ENCODE assay signal across 16 cellular contexts in genomic region chr14:65753061-65753460, GRCh38.
DNase-seq lines count a peak whose midpoint lies in the region; ATAC-seq, FAIRE-seq and TF ChIP-seq lines count a peak whose summit lies in the region.
"Had no signal": no experiment of that assay in that cellular context is flagged by ENCODE, and none has a peak within 500 bp of the region (broad histone marks: within the 10 kb centered on the region; RNA-seq: fewer than 3 reads in every experiment).

No MANE protein-coding gene starts in this region.

- H3K27ac ChIP-seq in duodenal mucosa (ENCODE audit: low read depth, low read length) (no peak overlapping the region), liver (ENCODE audit: low read depth in 1 of 2, low read length in 2 of 2) (no peak overlapping the region), small intestine (ENCODE audit: low read depth in 1 of 2, low read length in 1 of 2) (peak overlapping the region; percentile 14 to 68)
- H3K27ac ChIP-seq: BLaER1 treated with 17β-estradiol and CSF1 and Interleukin-3, amounts not matched to agents 10 nM and 100 nM; GM23248 had no signal

- H3K27me3 ChIP-seq in duodenal mucosa (ENCODE audit: control insufficient read depth in 1 of 2, insufficient read depth in 2 of 2, low read length in 2 of 2) (no peaks in the 10 kb centered on the region), liver (ENCODE audit: control insufficient read depth in 4 of 4, insufficient read depth in 4 of 4, low read length in 3 of 4) (peaks cover 0 to 2% (median 0%) of the 10 kb centered on the region in 4 donors), small intestine (ENCODE audit: control insufficient read depth in 2 of 2, insufficient read depth in 2 of 2, low read length in 2 of 2) (no peaks in the 10 kb centered on the region)
- H3K27me3 ChIP-seq: BLaER1 treated with 17β-estradiol and CSF1 and Interleukin-3, amounts not matched to agents 10 nM and 100 nM had no signal

- H3K9ac ChIP-seq in duodenal mucosa (ENCODE audit: low read depth in 1 of 2, low read length in 2 of 2) (no peak overlapping the region), liver (ENCODE audit: low read depth in 1 of 2, low read length in 2 of 2) (no peak overlapping the region)
- H3K9ac ChIP-seq: BLaER1 treated with 17β-estradiol and CSF1 and Interleukin-3, amounts not matched to agents 10 nM and 100 nM; GM23248 had no signal

- H3K27me3 Mint-ChIP-seq in activated naive CD4-positive, alpha-beta T cell treated with anti-CD3 and anti-CD28 coated beads, Interleukin-2, amount 10 ng/mL, durations not matched to agents 7 days and 5 days, result no peaks in the 10 kb centered on the region
- H3K27me3 Mint-ChIP-seq: CD4-positive, CD25-positive, alpha-beta regulatory T cell; IgD-negative memory B cell had no signal

- no peaks in the 10 kb centered on the region for H3K36me3 Mint-ChIP-seq in activated naive CD4-positive, alpha-beta T cell treated with anti-CD3 and anti-CD28 coated beads, Interleukin-2, amount 10 ng/mL, durations not matched to agents 7 days and 5 days
- H3K36me3 Mint-ChIP-seq: CD4-positive, CD25-positive, alpha-beta regulatory T cell; IgD-negative memory B cell had no signal

- DNase-seq in HTR-8/SVneo (ENCODE audit: insufficient read length, low spot score), result no peak
- peak; percentile 98 for DNase-seq in small intestine
- DNase-seq in HCEC 1CT, result no peak
- no peak for DNase-seq in activated naive CD4-positive, alpha-beta T cell treated with anti-CD3 and anti-CD28 coated beads, Interleukin-2, amount 10 ng/mL, durations not matched to agents 7 days and 5 days
- no peak for DNase-seq in epidermal melanocyte (ENCODE audit: insufficient read length, low spot score)
- DNase-seq: ACHN; CD4-positive, CD25-positive, alpha-beta regulatory T cell; DMS53; GF-D8; GM23248 had no signal

- H3K4me1 Mint-ChIP-seq in activated naive CD4-positive, alpha-beta T cell treated with anti-CD3 and anti-CD28 coated beads, Interleukin-2, amount 10 ng/mL, durations not matched to agents 7 days and 5 days, result peaks cover 2% of the 10 kb centered on the region

- peak overlapping the region; percentile 11 to 22 for H3K4me3 ChIP-seq in duodenal mucosa (ENCODE audit: low read depth in 1 of 2, low read length in 2 of 2)
- no peak overlapping the region for H3K4me3 ChIP-seq in liver (ENCODE audit: low read depth in 1 of 3, low read length in 3 of 3)
- no peak overlapping the region for H3K4me3 ChIP-seq in small intestine (ENCODE audit: low read depth in 1 of 2, low read length in 2 of 2)
- H3K4me3 ChIP-seq: BLaER1 treated with 17β-estradiol and CSF1 and Interleukin-3, amounts not matched to agents 10 nM and 100 nM; GM23248 had no signal

- 64% methylated on average over 5 of the region's 5 CpGs for WGBS in liver
- 32 to 71% (median 41%) methylated on average over 5 of the region's 5 CpGs for WGBS in small intestine, 3 donors

- H3K36me3 ChIP-seq in duodenal mucosa (ENCODE audit: control insufficient read depth in 1 of 2, insufficient read depth in 2 of 2, low read length in 2 of 2) (no peaks in the 10 kb centered on the region), liver (ENCODE audit: control insufficient read depth in 4 of 4, insufficient read depth in 3 of 4, low read depth in 1 of 4, low read length in 3 of 4) (no peaks in the 10 kb centered on the region), small intestine (ENCODE audit: control insufficient read depth in 2 of 2, insufficient read depth in 2 of 2, low read length in 2 of 2) (peaks cover 0 to under 1% of the 10 kb centered on the region in 2 donors)
- H3K36me3 ChIP-seq: BLaER1 treated with 17β-estradiol and CSF1 and Interleukin-3, amounts not matched to agents 10 nM and 100 nM had no signal

- CTCF ChIA-PET in activated naive CD4-positive, alpha-beta T cell treated with anti-CD3 and anti-CD28 coated beads, Interleukin-2, amount 10 ng/mL, durations not matched to agents 7 days and 5 days (lab: Charles Lee), result no interaction called here

- no peak overlapping the region for H3K27ac Mint-ChIP-seq in activated naive CD4-positive, alpha-beta T cell treated with anti-CD3 and anti-CD28 coated beads, Interleukin-2, amount 10 ng/mL, durations not matched to agents 7 days and 5 days
- H3K27ac Mint-ChIP-seq: CD4-positive, CD25-positive, alpha-beta regulatory T cell; IgD-negative memory B cell had no signal

- no peak for TF ChIP-seq RAD21 in liver (IDR thresholded peaks at IDR 0.05)

- ATAC-seq in HG03342 (IDR thresholded peaks at IDR 0.05; ENCODE audit: unreplicated experiment), result no peak

- peak; percentile 76 for FAIRE-seq in HTR-8/SVneo (lab: Jason Lieb, UNC)
- FAIRE-seq in small intestine (lab: Jason Lieb, UNC), result no peak
- FAIRE-seq: H54 had no signal

- H3K4me3 Mint-ChIP-seq in activated naive CD4-positive, alpha-beta T cell treated with anti-CD3 and anti-CD28 coated beads, Interleukin-2, amount 10 ng/mL, durations not matched to agents 7 days and 5 days, result no peak overlapping the region
- H3K4me3 Mint-ChIP-seq: CD4-positive, CD25-positive, alpha-beta regulatory T cell; IgD-negative memory B cell had no signal

- H3K9me3 Mint-ChIP-seq in activated naive CD4-positive, alpha-beta T cell treated with anti-CD3 and anti-CD28 coated beads, Interleukin-2, amount 10 ng/mL, durations not matched to agents 7 days and 5 days, result no peaks in the 10 kb centered on the region
- H3K9me3 Mint-ChIP-seq: IgD-negative memory B cell had no signal

- no peak for TF ChIP-seq CTCF in liver (IDR thresholded peaks at IDR 0.05; ENCODE audit: low read depth, low read length, missing input control)

- no peaks in the 10 kb centered on the region for H3K9me3 ChIP-seq in duodenal mucosa (ENCODE audit: control insufficient read depth in 1 of 2, low read length in 2 of 2)
- H3K9me3 ChIP-seq in liver (ENCODE audit: control insufficient read depth in 4 of 4, low read length in 3 of 4), result no peaks in the 10 kb centered on the region
- H3K9me3 ChIP-seq in small intestine (ENCODE audit: control insufficient read depth, low read depth), result no peaks in the 10 kb centered on the region
- H3K9me3 ChIP-seq: BLaER1 treated with 17β-estradiol and CSF1 and Interleukin-3, amounts not matched to agents 10 nM and 100 nM had no signal

- peaks cover 13 to 36% of the 10 kb centered on the region in 2 donors for H3K4me1 ChIP-seq in duodenal mucosa (ENCODE audit: control insufficient read depth in 1 of 2, insufficient read depth in 2 of 2, low read length in 2 of 2)
- H3K4me1 ChIP-seq in liver (ENCODE audit: control insufficient read depth in 4 of 4, insufficient read depth in 4 of 4, low read length in 3 of 4), result no peaks in the 10 kb centered on the region
- H3K4me1 ChIP-seq in small intestine (ENCODE audit: control insufficient read depth in 2 of 2, insufficient read depth in 1 of 2, low read depth in 1 of 2, low read length in 1 of 2), result peaks cover 0 to 4% of the 10 kb centered on the region in 2 donors
- H3K4me1 ChIP-seq: BLaER1 treated with 17β-estradiol and CSF1 and Interleukin-3, amounts not matched to agents 10 nM and 100 nM had no signal

TF ChIP-seq in liver, 16 proteins besides CTCF, POLR2A, EP300 and RAD21:
- TF ChIP-seq HNF4A (conservative IDR thresholded peaks at IDR 0.05) (peak; percentile 14 to 30), GABPA (IDR thresholded peaks at IDR 0.05 in 1 of 2, conservative IDR thresholded peaks at IDR 0.05 in 1 of 2) (no peak)

Comparison
In these comparisons a context has a peak if more than half of its experiments do, and no peak if none do; other contexts are left out.
1. H3K27ac ChIP-seq: peak in small intestine (2 of 2); none in duodenal mucosa (single experiment) and liver (0 of 2).
2. H3K4me3 ChIP-seq: peak in duodenal mucosa (2 of 2); none in liver (0 of 3) and small intestine (0 of 2).